In the genomic region with DNA sequence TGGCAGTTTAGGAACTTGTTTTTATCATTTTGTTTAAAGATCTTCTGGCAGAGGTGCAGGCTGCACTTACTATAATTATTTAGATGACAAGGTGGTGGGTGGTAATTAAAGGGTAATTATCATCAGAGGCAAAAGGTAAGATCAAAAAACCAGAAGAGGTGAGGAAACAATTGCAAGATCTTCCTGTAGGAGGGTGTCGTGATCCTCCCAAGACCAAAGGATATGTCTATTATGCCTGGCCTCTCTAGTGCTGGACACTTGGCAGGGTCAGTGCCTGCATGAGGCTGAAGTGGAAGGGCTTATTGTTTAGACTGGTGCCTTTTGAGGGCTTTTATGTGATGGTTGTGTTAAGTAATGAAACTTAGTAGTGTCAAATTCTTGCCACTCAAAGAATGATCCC, we compare ENCODE assay signal across 1 cellular context.
TF ChIP-seq lines count a peak whose summit lies in the region.

No MANE protein-coding gene starts in this region.

TF ChIP-seq in GM23338, 12 proteins besides CTCF, POLR2A, EP300 and RAD21 (continued from another document):
- TF ChIP-seq, protein P1, sequence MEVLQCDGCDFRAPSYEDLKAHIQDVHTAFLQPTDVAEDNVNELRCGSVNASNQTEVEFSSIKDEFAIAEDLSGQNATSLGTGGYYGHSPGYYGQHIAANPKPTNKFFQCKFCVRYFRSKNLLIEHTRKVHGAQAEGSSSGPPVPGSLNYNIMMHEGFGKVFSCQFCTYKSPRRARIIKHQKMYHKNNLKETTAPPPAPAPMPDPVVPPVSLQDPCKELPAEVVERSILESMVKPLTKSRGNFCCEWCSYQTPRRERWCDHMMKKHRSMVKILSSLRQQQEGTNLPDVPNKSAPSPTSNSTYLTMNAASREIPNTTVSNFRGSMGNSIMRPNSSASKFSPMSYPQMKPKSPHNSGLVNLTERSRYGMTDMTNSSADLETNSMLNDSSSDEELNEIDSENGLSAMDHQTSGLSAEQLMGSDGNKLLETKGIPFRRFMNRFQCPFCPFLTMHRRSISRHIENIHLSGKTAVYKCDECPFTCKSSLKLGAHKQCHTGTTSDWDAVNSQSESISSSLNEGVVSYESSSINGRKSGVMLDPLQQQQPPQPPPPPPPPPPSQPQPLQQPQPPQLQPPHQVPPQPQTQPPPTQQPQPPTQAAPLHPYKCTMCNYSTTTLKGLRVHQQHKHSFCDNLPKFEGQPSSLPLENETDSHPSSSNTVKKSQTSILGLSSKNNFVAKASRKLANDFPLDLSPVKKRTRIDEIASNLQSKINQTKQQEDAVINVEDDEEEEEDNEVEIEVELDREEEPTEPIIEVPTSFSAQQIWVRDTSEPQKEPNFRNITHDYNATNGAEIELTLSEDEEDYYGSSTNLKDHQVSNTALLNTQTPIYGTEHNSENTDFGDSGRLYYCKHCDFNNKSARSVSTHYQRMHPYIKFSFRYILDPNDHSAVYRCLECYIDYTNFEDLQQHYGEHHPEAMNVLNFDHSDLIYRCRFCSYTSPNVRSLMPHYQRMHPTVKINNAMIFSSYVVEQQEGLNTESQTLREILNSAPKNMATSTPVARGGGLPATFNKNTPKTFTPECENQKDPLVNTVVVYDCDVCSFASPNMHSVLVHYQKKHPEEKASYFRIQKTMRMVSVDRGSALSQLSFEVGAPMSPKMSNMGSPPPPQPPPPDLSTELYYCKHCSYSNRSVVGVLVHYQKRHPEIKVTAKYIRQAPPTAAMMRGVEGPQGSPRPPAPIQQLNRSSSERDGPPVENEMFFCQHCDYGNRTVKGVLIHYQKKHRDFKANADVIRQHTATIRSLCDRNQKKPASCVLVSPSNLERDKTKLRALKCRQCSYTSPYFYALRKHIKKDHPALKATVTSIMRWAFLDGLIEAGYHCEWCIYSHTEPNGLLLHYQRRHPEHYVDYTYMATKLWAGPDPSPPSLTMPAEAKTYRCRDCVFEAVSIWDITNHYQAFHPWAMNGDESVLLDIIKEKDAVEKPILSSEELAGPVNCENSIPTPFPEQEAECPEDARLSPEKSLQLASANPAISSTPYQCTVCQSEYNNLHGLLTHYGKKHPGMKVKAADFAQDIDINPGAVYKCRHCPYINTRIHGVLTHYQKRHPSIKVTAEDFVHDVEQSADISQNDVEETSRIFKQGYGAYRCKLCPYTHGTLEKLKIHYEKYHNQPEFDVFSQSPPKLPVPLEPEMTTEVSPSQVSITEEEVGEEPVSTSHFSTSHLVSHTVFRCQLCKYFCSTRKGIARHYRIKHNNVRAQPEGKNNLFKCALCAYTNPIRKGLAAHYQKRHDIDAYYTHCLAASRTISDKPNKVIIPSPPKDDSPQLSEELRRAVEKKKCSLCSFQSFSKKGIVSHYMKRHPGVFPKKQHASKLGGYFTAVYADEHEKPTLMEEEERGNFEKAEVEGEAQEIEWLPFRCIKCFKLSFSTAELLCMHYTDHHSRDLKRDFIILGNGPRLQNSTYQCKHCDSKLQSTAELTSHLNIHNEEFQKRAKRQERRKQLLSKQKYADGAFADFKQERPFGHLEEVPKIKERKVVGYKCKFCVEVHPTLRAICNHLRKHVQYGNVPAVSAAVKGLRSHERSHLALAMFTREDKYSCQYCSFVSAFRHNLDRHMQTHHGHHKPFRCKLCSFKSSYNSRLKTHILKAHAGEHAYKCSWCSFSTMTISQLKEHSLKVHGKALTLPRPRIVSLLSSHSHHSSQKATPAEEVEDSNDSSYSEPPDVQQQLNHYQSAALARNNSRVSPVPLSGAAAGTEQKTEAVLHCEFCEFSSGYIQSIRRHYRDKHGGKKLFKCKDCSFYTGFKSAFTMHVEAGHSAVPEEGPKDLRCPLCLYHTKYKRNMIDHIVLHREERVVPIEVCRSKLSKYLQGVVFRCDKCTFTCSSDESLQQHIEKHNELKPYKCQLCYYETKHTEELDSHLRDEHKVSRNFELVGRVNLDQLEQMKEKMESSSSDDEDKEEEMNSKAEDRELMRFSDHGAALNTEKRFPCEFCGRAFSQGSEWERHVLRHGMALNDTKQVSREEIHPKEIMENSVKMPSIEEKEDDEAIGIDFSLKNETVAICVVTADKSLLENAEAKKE (CRISPR knock-in tag; IDR thresholded peaks at IDR 0.05): no peak
TF ChIP-seq in GM23338: peak in this region for 0.
